In genomic region chr7:1086588-1087461, GRCh38 we compare ENCODE assay signal across 8 cellular contexts. TPM values are rescaled to one million over a fixed set of nuclear protein-coding genes. Genes with fewer than 3 reads are reported as not detected.
DNase-seq lines count a peak whose midpoint lies in the region; ATAC-seq and TF ChIP-seq lines count a peak whose summit lies in the region.

No MANE protein-coding gene starts in this region.

- no peaks in the 10 kb centered on the region for H3K9me3 Mint-ChIP-seq in activated CD8-positive, alpha-beta memory T cell treated with anti-CD3 and anti-CD28 coated beads, Interleukin-2, amount 10 ng/mL, durations not matched to agents 7 days and 5 days (ENCODE audit: low read depth)
- H3K9me3 Mint-ChIP-seq in endodermal cell (no peaks in the 10 kb centered on the region), mesothelial cell of epicardium (no peaks in the 10 kb centered on the region)

- no peaks in the 10 kb centered on the region for H3K9me3 ChIP-seq in endodermal cell (ENCODE audit: control insufficient read depth, low read length)

- peak; percentile 71 for DNase-seq in NCI-H82 (lab: John Stamatoyannopoulos, UW)
- no peak for DNase-seq in NCI-H82 treated with DMSO at 0.1 percent for 48 hours (lab: John Stamatoyannopoulos, UW; ENCODE audit: unreplicated experiment)
- DNase-seq in NCI-H226: peak; percentile 73
- DNase-seq in activated CD8-positive, alpha-beta memory T cell treated with anti-CD3 and anti-CD28 coated beads, Interleukin-2, amount 10 ng/mL, durations not matched to agents 7 days and 5 days: peak; percentile 82
- peak; percentile 93 for DNase-seq in endodermal cell
- peak; percentile 57 to 85 for DNase-seq in mesothelial cell of epicardium (ENCODE audit: low spot score in 2 of 2, unreplicated experiment in 2 of 2)
- DNase-seq in stimulated activated CD8-positive, alpha-beta memory T cell treated with anti-CD3 and anti-CD28 coated beads, Interleukin-4, amount 100 ng/mL, for 1 hour (ENCODE audit: low read depth in 2 of 2, low spot score in 1 of 2): peak; percentile 46 to 64

- no peaks in the 10 kb centered on the region for H3K36me3 Mint-ChIP-seq in activated CD8-positive, alpha-beta memory T cell treated with anti-CD3 and anti-CD28 coated beads, Interleukin-2, amount 10 ng/mL, durations not matched to agents 7 days and 5 days
- peaks cover under 1% of the 10 kb centered on the region for H3K36me3 Mint-ChIP-seq in endodermal cell (ENCODE audit: low read depth)
- peaks cover 4% of the 10 kb centered on the region for H3K36me3 Mint-ChIP-seq in mesothelial cell of epicardium

- H3K4me3 Mint-ChIP-seq in activated CD8-positive, alpha-beta memory T cell treated with anti-CD3 and anti-CD28 coated beads, Interleukin-2, amount 10 ng/mL, durations not matched to agents 7 days and 5 days: peak overlapping the region; percentile 56
- peak overlapping the region; percentile 39 for H3K4me3 Mint-ChIP-seq in endodermal cell
- H3K4me3 Mint-ChIP-seq in mesothelial cell of epicardium: peak overlapping the region; percentile 76

- peaks cover 4% of the 10 kb centered on the region for H3K4me1 ChIP-seq in endodermal cell (ENCODE audit: control insufficient read depth, insufficient read depth, low read length)

- peaks cover 6% of the 10 kb centered on the region for H3K27me3 Mint-ChIP-seq in activated CD8-positive, alpha-beta memory T cell treated with anti-CD3 and anti-CD28 coated beads, Interleukin-2, amount 10 ng/mL, durations not matched to agents 7 days and 5 days
- H3K27me3 Mint-ChIP-seq in endodermal cell (ENCODE audit: insufficient read depth): no peaks in the 10 kb centered on the region
- no peaks in the 10 kb centered on the region for H3K27me3 Mint-ChIP-seq in mesothelial cell of epicardium (ENCODE audit: low read depth)

- peak overlapping the region; percentile 10 for H3K4me3 ChIP-seq in endodermal cell (ENCODE audit: low read length)

- no peak overlapping the region for H3K27ac ChIP-seq in endodermal cell (ENCODE audit: low read depth, low read length)

- H3K27me3 ChIP-seq in endodermal cell (ENCODE audit: control insufficient read depth, insufficient read depth, low read length, poor library complexity, severe bottlenecking): no peaks in the 10 kb centered on the region

- TF ChIP-seq CTCF in endodermal cell (conservative IDR thresholded peaks at IDR 0.05): peak; percentile 97
- peak; percentile 100 for TF ChIP-seq CTCF in mesothelial cell of epicardium (IDR thresholded peaks at IDR 0.05; ENCODE audit: unreplicated experiment)

- peak; percentile 74 for ATAC-seq in HG02885 (IDR thresholded peaks at IDR 0.05; ENCODE audit: poor library complexity, unreplicated experiment)
- peak; percentile 92 for ATAC-seq in activated CD8-positive, alpha-beta memory T cell treated with anti-CD3 and anti-CD28 coated beads, Interleukin-2, amount 10 ng/mL, durations not matched to agents 7 days and 5 days

- peaks cover 7% of the 10 kb centered on the region for H3K4me1 Mint-ChIP-seq in activated CD8-positive, alpha-beta memory T cell treated with anti-CD3 and anti-CD28 coated beads, Interleukin-2, amount 10 ng/mL, durations not matched to agents 7 days and 5 days
- H3K4me1 Mint-ChIP-seq in endodermal cell: peaks cover 21% of the 10 kb centered on the region
- peaks cover 39% of the 10 kb centered on the region for H3K4me1 Mint-ChIP-seq in mesothelial cell of epicardium

- WGBS in endodermal cell (ENCODE audit: insufficient coverage in 1 of 2, insufficient read length in 1 of 2), 2 experiments: 29 to 38% methylated on average over 14 to 44 of the region's 45 CpGs

- peak overlapping the region; percentile 28 for H3K9ac ChIP-seq in endodermal cell (ENCODE audit: extremely low read depth, low read length, poor library complexity, severe bottlenecking)

- H3K36me3 ChIP-seq in endodermal cell (ENCODE audit: control insufficient read depth, insufficient read depth, low read length): no peaks in the 10 kb centered on the region

- CTCF ChIA-PET in activated CD8-positive, alpha-beta memory T cell treated with anti-CD3 and anti-CD28 coated beads, Interleukin-2, amount 10 ng/mL, durations not matched to agents 7 days and 5 days (lab: Charles Lee): interaction anchor here (0.6 to 5.6 kb wide), 26 partner anchors 8 to 331 kb away, joined by 3 to 69 read pairs (median 4); partner anchors contain the start of gene GPR146

- H3K27ac Mint-ChIP-seq in activated CD8-positive, alpha-beta memory T cell treated with anti-CD3 and anti-CD28 coated beads, Interleukin-2, amount 10 ng/mL, durations not matched to agents 7 days and 5 days: no peak overlapping the region
- no peak overlapping the region for H3K27ac Mint-ChIP-seq in endodermal cell
- H3K27ac Mint-ChIP-seq in mesothelial cell of epicardium: peak overlapping the region; percentile 71

RNA-seq across cellular contexts. Expression of gene GPER1, which starts 1.1 kb away (rescaled TPM):
- total RNA-seq in activated CD8-positive, alpha-beta memory T cell treated with anti-CD3 and anti-CD28 coated beads, Interleukin-2, amount 10 ng/mL, durations not matched to agents 7 days and 5 days: not detected
- total RNA-seq in endodermal cell (under 1 TPM; 0.35 to 0.51 TPM), mesothelial cell of epicardium (2.1 to 2.6 TPM (median 2.4 TPM) in 3 replicates)
- polyA plus RNA-seq in endodermal cell (2013, experiment 1 of 2): 1.1 TPM
- 0.91 TPM for polyA plus RNA-seq in endodermal cell (2013, experiment 2 of 2)

RNA-seq across cellular contexts. Expression of gene GPR146, which starts 42.5 kb away (rescaled TPM):
- 1 to 10 TPM in 1 of 2 experiments, under 1 TPM in 1; 0.40 to 2.1 TPM for total RNA-seq in activated CD8-positive, alpha-beta memory T cell treated with anti-CD3 and anti-CD28 coated beads, Interleukin-2, amount 10 ng/mL, durations not matched to agents 7 days and 5 days
- total RNA-seq in endodermal cell: under 1 TPM; 0.66 to 0.75 TPM
- 1.1 TPM for polyA plus RNA-seq in endodermal cell (2013, experiment 1 of 2)
- polyA plus RNA-seq in endodermal cell (2013, experiment 2 of 2): 1.7 TPM
- total RNA-seq in mesothelial cell of epicardium: 1.0 to 1.6 TPM (median 1.0 TPM) in 3 replicates
